In the genomic region with DNA sequence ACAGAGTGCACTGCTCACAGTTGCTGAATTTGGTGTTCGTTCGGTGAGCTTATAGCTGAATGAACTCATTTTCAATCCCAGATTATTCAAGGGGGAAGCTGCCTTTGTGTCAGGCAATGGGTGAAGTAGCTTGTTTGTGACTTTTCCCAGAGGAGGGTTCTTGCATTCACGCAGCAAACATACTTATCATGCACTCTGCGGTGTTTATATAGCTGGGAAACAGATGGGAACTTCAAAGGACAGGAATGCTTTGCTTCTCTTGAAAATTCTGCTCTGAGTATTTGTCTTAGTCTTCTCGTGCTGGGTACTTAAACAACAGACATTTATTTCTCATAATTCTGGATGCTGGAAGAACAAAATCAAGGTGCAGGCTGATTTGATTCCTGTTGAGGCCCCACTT, we compare ENCODE assay signal across 8 cellular contexts.
DNase-seq lines count a peak whose midpoint lies in the region; ATAC-seq and TF ChIP-seq lines count a peak whose summit lies in the region.

No MANE protein-coding gene starts in this region.

- DNase-seq in SJSA1 (ENCODE audit: low read depth in 1 of 2, low spot score in 2 of 2) (peak in 1 of 2 experiments; percentile 66), globus pallidus (ENCODE audit: low spot score) (peak; percentile 40), gastrocnemius medialis (no peak), activated gamma-delta T cell treated with Interleukin-2 at 50 U/mL for 16 hours (no peak), SIG-M5 (lab: John Stamatoyannopoulos, UW) (no peak)

- no peaks in the 10 kb centered on the region for H3K27me3 ChIP-seq in SJSA1 (replicated peaks)
- H3K27me3 ChIP-seq in gastrocnemius medialis, result no peaks in the 10 kb centered on the region

- no peaks in the 10 kb centered on the region for H3K36me3 ChIP-seq in ES-I3 (ENCODE audit: insufficient read depth, low read length)
- no peaks in the 10 kb centered on the region for H3K36me3 ChIP-seq in SJSA1
- H3K36me3 ChIP-seq in gastrocnemius medialis, result no peaks in the 10 kb centered on the region

- H3K9me3 ChIP-seq in ES-I3 (ENCODE audit: control insufficient read depth, insufficient read depth, low read length), result no peaks in the 10 kb centered on the region
- H3K9me3 ChIP-seq in SJSA1 (replicated peaks), result no peaks in the 10 kb centered on the region
- H3K9me3 ChIP-seq in gastrocnemius medialis, result no peaks in the 10 kb centered on the region

- no peak for TF ChIP-seq CTCF in gastrocnemius medialis (IDR thresholded peaks at IDR 0.05 in 4 of 5, conservative IDR thresholded peaks at IDR 0.05 in 1 of 5)

- intact Hi-C loops in gastrocnemius medialis (cut with DNase I; ENCODE audit: low total_unique reads), result loop anchor here (5.0 to 10.0 kb wide), 4 partner anchors 125 to 452 kb away; partner anchors contain the start of gene FSD1L

- peak overlapping the region; percentile 59; the same call in 1 of the 2 replicates for H3K9ac ChIP-seq in ES-I3 (ENCODE audit: low read depth, low read length)

- H3K27ac ChIP-seq in SJSA1 (peak overlapping the region; percentile 49), gastrocnemius medialis (peak overlapping the region; percentile 87 to 91 (median 90))

- ATAC-seq in gastrocnemius medialis, result no peak
- ATAC-seq in HG03442 (IDR thresholded peaks at IDR 0.05; ENCODE audit: unreplicated experiment), result no peak
- ATAC-seq in GM21528 (IDR thresholded peaks at IDR 0.05; ENCODE audit: low FRiP score, unreplicated experiment), result no peak

- H3K4me1 ChIP-seq in ES-I3 (ENCODE audit: insufficient read depth, low read length), result peaks cover 29% of the 10 kb centered on the region
- peaks cover 41% of the 10 kb centered on the region for H3K4me1 ChIP-seq in SJSA1 (replicated peaks)
- peaks cover 32 to 38% of the 10 kb centered on the region in 2 donors for H3K4me1 ChIP-seq in gastrocnemius medialis

- H3K4me3 ChIP-seq in SJSA1 (no peak overlapping the region), gastrocnemius medialis (no peak overlapping the region)

- no peak for TF ChIP-seq POLR2A in gastrocnemius medialis (IDR thresholded peaks at IDR 0.05)

- in situ Hi-C loops in gastrocnemius medialis (cut with MboI; ENCODE audit: low sequenced_read_pairs in 4 of 4), result loop anchor here in 2 of 4 donors (10.0 to 25.0 kb wide), 2 partner anchors 128 to 130 kb away; no protein-coding TSS in a partner anchor
